In genomic region chrX:1741828-1742394, GRCh38 we compare ENCODE assay signal across 1 cellular context.
TF ChIP-seq lines count a peak whose summit lies in the region.

No MANE protein-coding gene starts in this region.

TF ChIP-seq in H1, 55 proteins besides CTCF, POLR2A, EP300 and RAD21:
- TF ChIP-seq CHD7 (IDR thresholded peaks at IDR 0.05; ENCODE audit: insufficient replicate concordance, low read length) (no peak), KDM1A (IDR thresholded peaks at IDR 0.05; ENCODE audit: borderline replicate concordance, low read length) (no peak), SP1 (IDR thresholded peaks at IDR 0.05; ENCODE audit: low read depth, low read length) (no peak), PHF8 (conservative IDR thresholded peaks at IDR 0.05; ENCODE audit: low read depth, low read length) (no peak), HDAC2 (IDR thresholded peaks at IDR 0.05; ENCODE audit: borderline replicate concordance in 1 of 2, low read depth in 2 of 2, low read length in 2 of 2) (no peak), TBP (IDR thresholded peaks at IDR 0.05; ENCODE audit: low read depth, low read length) (no peak)
